Comparison of ENCODE assay signal across 1 cellular context in genomic region chr12:24360907-24361306, GRCh38.
TF ChIP-seq lines count a peak whose summit lies in the region.

No MANE protein-coding gene starts in this region.

TF ChIP-seq in HepG2, 621 proteins besides CTCF, POLR2A, EP300 and RAD21 (continued from another document):
- no peak for TF ChIP-seq ZNF142 (CRISPR knock-in tag; IDR thresholded peaks at IDR 0.05)
- peak; percentile 43; the same call in 1 of the 2 replicates for TF ChIP-seq FOSL2 (CRISPR knock-in tag; IDR thresholded peaks at IDR 0.05)
- no peak for TF ChIP-seq HNF4A (CRISPR knock-in tag; IDR thresholded peaks at IDR 0.05)
- no peak for TF ChIP-seq ZNF569 (CRISPR knock-in tag; IDR thresholded peaks at IDR 0.05; ENCODE audit: borderline replicate concordance)
- peak; percentile 52; the same call in 1 of the 2 replicates for TF ChIP-seq ZGPAT (CRISPR knock-in tag; IDR thresholded peaks at IDR 0.05)
- TF ChIP-seq FOXA1 (IDR thresholded peaks at IDR 0.05): no peak
- peak; percentile 35; the same call in 1 of the 2 replicates for TF ChIP-seq FOXA1 (CRISPR knock-in tag; IDR thresholded peaks at IDR 0.05)
- TF ChIP-seq, protein P1, sequence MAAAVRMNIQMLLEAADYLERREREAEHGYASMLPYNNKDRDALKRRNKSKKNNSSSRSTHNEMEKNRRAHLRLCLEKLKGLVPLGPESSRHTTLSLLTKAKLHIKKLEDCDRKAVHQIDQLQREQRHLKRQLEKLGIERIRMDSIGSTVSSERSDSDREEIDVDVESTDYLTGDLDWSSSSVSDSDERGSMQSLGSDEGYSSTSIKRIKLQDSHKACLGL (CRISPR knock-in tag; IDR thresholded peaks at IDR 0.05): no peak
- TF ChIP-seq ZBTB7B (CRISPR knock-in tag; IDR thresholded peaks at IDR 0.05): no peak
- TF ChIP-seq FOXJ3 (CRISPR knock-in tag; IDR thresholded peaks at IDR 0.05; ENCODE audit: borderline replicate concordance): peak; percentile 52; the same call in 1 of the 2 replicates
- no peak for TF ChIP-seq SMAD9 (CRISPR knock-in tag; IDR thresholded peaks at IDR 0.05)
- TF ChIP-seq SOX5 (CRISPR knock-in tag; IDR thresholded peaks at IDR 0.05; ENCODE audit: borderline replicate concordance): peak; percentile 73
- TF ChIP-seq KLF6 (CRISPR knock-in tag; IDR thresholded peaks at IDR 0.05): 0 out of 2 replicates have a peak, but pooled peaks have one; percentile 60
- TF ChIP-seq MBD4 (IDR thresholded peaks at IDR 0.05; ENCODE audit: borderline replicate concordance, low read length): no peak
- TF ChIP-seq PHF5A (CRISPR knock-in tag; IDR thresholded peaks at IDR 0.05; ENCODE audit: low read depth, unreplicated experiment): no peak
- no peak for TF ChIP-seq NKX3-1 (CRISPR knock-in tag; IDR thresholded peaks at IDR 0.05)
- peak; percentile 70 for TF ChIP-seq GATAD2A (CRISPR knock-in tag; IDR thresholded peaks at IDR 0.05)
- TF ChIP-seq EED (CRISPR knock-in tag; IDR thresholded peaks at IDR 0.05): no peak
- TF ChIP-seq HMG20A (CRISPR knock-in tag; IDR thresholded peaks at IDR 0.05; ENCODE audit: borderline replicate concordance): peak; percentile 52; the same call in 1 of the 2 replicates
- no peak for TF ChIP-seq ZMAT3 (CRISPR knock-in tag; conservative IDR thresholded peaks at IDR 0.05)
- TF ChIP-seq, protein P2, sequence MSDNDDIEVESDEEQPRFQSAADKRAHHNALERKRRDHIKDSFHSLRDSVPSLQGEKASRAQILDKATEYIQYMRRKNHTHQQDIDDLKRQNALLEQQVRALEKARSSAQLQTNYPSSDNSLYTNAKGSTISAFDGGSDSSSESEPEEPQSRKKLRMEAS (IDR thresholded peaks at IDR 0.05): peak; percentile 21; the same call in 1 of the 2 replicates
